Comparison of ENCODE assay signal across 23 cellular contexts in the genomic region with DNA sequence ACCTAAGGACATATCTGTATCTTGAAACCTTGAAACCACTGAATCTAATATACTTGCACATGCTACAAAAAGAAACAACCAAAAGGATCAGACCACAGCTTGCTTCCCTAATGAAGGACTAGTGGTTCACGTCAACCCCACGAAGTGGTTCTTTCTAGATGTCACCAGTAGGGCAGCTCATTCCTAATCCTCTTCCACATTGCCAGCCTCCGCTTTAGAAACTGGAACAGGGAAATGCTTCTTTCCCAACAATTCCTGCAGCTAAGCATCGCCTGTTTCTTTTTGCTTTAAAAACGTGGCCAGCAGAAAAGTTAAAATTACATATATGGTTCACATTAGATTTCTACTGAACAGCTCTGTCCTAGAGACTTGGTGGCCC.
"Had no signal": no experiment of that assay in that cellular context is flagged by ENCODE, and none has a peak within 500 bp of the region (broad histone marks: within the 10 kb centered on the region; RNA-seq: fewer than 3 reads in every experiment).

No MANE protein-coding gene starts in this region.

- H3K27ac ChIP-seq: epithelial cell of prostate, left ventricle myocardium inferior, spleen, suprapubic skin, tibial artery, VCaP had no signal

- DNase-seq: activated CD4-positive, alpha-beta T cell treated with anti-CD3 and anti-CD28 coated beads for 4 hours; activated CD4-positive, alpha-beta T cell treated with anti-CD3 and anti-CD28 coated beads, Interleukin-2, amount 50 U/mL, for 4 hours; activated naive CD4-positive, alpha-beta T cell; activated T-cell treated with anti-CD3 and anti-CD28 coated beads for 4 hours; activated T-cell treated with anti-CD3 and anti-CD28 coated beads, Interleukin-2, amount 50 U/mL, for 72 hours; dermis blood vessel endothelial cell; effector CD4-positive, alpha-beta T cell; islet precursor cell; left ventricle myocardium inferior; mucosa of descending colon; occipital lobe; right cardiac atrium; spleen; stimulated activated naive CD4-positive, alpha-beta T cell; tibial artery had no signal

- H3K4me1 ChIP-seq: suprapubic skin, tibial artery had no signal

- FAIRE-seq: colon, endometrium, frontal cortex, TTC549 had no signal

- H3K36me3 ChIP-seq: left ventricle myocardium inferior, spleen, suprapubic skin, tibial artery had no signal

- H3K9me3 ChIP-seq: mucosa of descending colon, suprapubic skin, tibial artery had no signal

- H3K4me3 ChIP-seq: left ventricle myocardium inferior, mucosa of descending colon, spleen, suprapubic skin, tibial artery had no signal

- ATAC-seq: activated naive CD4-positive, alpha-beta T cell treated with anti-CD3 and anti-CD28 coated beads, Interleukin-2, amount 50 U/mL, for 72 hours; activated T-cell treated with anti-CD3 and anti-CD28 coated beads, Interleukin-2, amount 50 U/mL, for 72 hours; mucosa of descending colon; right cardiac atrium had no signal
